In genomic region chr1:33348676-33349080, GRCh38 we compare ENCODE assay signal across 9 cellular contexts. TPM values are rescaled to one million over a fixed set of nuclear protein-coding genes. Genes with fewer than 3 reads are reported as not detected.
A peak's percentile ranks its signal among the peaks of the same experiment; 100 is the strongest.
DNase-seq lines count a peak whose midpoint lies in the region; TF ChIP-seq lines count a peak whose summit lies in the region.
"Had no signal": no experiment of that assay in that cellular context is flagged by ENCODE, and none has a peak within 500 bp of the region (broad histone marks: within the 10 kb centered on the region; RNA-seq: fewer than 3 reads in every experiment).

No MANE protein-coding gene starts in this region.

- H3K27me3 Mint-ChIP-seq in dendritic cell treated with granulocyte-macrophage colony-stimulating factor and Interleukin-4, amounts not matched to agents 40 ng/mL and 50 ng/mL, for 4 days, result no peaks in the 10 kb centered on the region

- no peaks in the 10 kb centered on the region for H3K9me3 Mint-ChIP-seq in dendritic cell treated with granulocyte-macrophage colony-stimulating factor and Interleukin-4, amounts not matched to agents 40 ng/mL and 50 ng/mL, for 4 days

- H3K36me3 ChIP-seq in GM06990 (ENCODE audit: control insufficient read depth, insufficient read depth, low read length), result no peaks in the 10 kb centered on the region
- H3K36me3 ChIP-seq in SJCRH30, result peaks cover 32% of the 10 kb centered on the region
- no peaks in the 10 kb centered on the region for H3K36me3 ChIP-seq in mucosa of rectum (ENCODE audit: control insufficient read depth in 2 of 2, insufficient read depth in 2 of 2, low read length in 2 of 2)
- H3K36me3 ChIP-seq in thymus (ENCODE audit: control insufficient read depth, insufficient read depth), result peaks cover under 1% of the 10 kb centered on the region

- H3K9ac ChIP-seq in mucosa of rectum (ENCODE audit: low read depth in 1 of 2, low read length in 2 of 2), result peak overlapping the region; percentile 82 to 87

- peak overlapping the region; percentile 74 for H3K4me3 ChIP-seq in GM06990 (replicated peaks; ENCODE audit: low read depth, low read length)
- H3K4me3 ChIP-seq in SJCRH30, result peak overlapping the region; percentile 93
- peak overlapping the region; percentile 78 to 80 for H3K4me3 ChIP-seq in mucosa of rectum (ENCODE audit: low read length in 2 of 2)
- H3K4me3 ChIP-seq in thymus (ENCODE audit: low read length), result peak overlapping the region; percentile 88

- peaks cover 24% of the 10 kb centered on the region for H3K36me3 Mint-ChIP-seq in dendritic cell treated with granulocyte-macrophage colony-stimulating factor and Interleukin-4, amounts not matched to agents 40 ng/mL and 50 ng/mL, for 4 days (ENCODE audit: low read depth)

- intact Hi-C loops in dendritic cell treated with granulocyte-macrophage colony-stimulating factor and Interleukin-4, amounts not matched to agents 40 ng/mL and 50 ng/mL, for 4 days (cut with micrococcal nuclease), result no loop called here

- H3K4me1 ChIP-seq in SJCRH30 (peaks cover 36% of the 10 kb centered on the region), mucosa of rectum (ENCODE audit: control insufficient read depth in 2 of 2, insufficient read depth in 2 of 2, low read length in 2 of 2) (peaks cover 26 to 32% of the 10 kb centered on the region in 2 donors), thymus (ENCODE audit: control insufficient read depth, insufficient read depth, low read length) (peaks cover 28% of the 10 kb centered on the region)

- TF ChIP-seq CTCF in GM06990 (IDR thresholded peaks at IDR 0.05; ENCODE audit: insufficient read depth, low read length, poor library complexity, severe bottlenecking), result no peak

- WGBS in thymus, result 3% methylated on average over 11 of the region's 11 CpGs

- H3K9me3 ChIP-seq in SJCRH30 (replicated peaks) (no peaks in the 10 kb centered on the region), mucosa of rectum (ENCODE audit: control insufficient read depth in 2 of 2, low read length in 2 of 2) (no peaks in the 10 kb centered on the region), thymus (ENCODE audit: control insufficient read depth) (no peaks in the 10 kb centered on the region)

- H3K4me3 Mint-ChIP-seq in dendritic cell treated with granulocyte-macrophage colony-stimulating factor and Interleukin-4, amounts not matched to agents 40 ng/mL and 50 ng/mL, for 4 days, result peak overlapping the region; percentile 89

- H3K27me3 ChIP-seq in GM06990 (replicated peaks; ENCODE audit: control insufficient read depth, insufficient read depth, low read length) (no peaks in the 10 kb centered on the region), SJCRH30 (no peaks in the 10 kb centered on the region), mucosa of rectum (ENCODE audit: control insufficient read depth in 2 of 2, insufficient read depth in 2 of 2, low read length in 2 of 2) (no peaks in the 10 kb centered on the region), thymus (ENCODE audit: control insufficient read depth, insufficient read depth) (no peaks in the 10 kb centered on the region)

- peak overlapping the region; percentile 51 for H3K27ac ChIP-seq in SJCRH30
- H3K27ac ChIP-seq in mucosa of rectum (ENCODE audit: low read depth in 2 of 2, low read length in 2 of 2), result peak overlapping the region; percentile 87 to 94
- H3K27ac ChIP-seq in thymus (ENCODE audit: low read depth), result peak overlapping the region; percentile 71

- H3K4me1 Mint-ChIP-seq in dendritic cell treated with granulocyte-macrophage colony-stimulating factor and Interleukin-4, amounts not matched to agents 40 ng/mL and 50 ng/mL, for 4 days (ENCODE audit: low read depth), result peaks cover 39% of the 10 kb centered on the region

- DNase-seq in GM06990 (ENCODE audit: extremely low read depth, insufficient read length) (no peak), SJCRH30 (peak in 1 of 2 experiments; percentile 43), NCI-H1930 (lab: John Stamatoyannopoulos, UW) (no peak), D341Med (ENCODE audit: low spot score) (no peak), medulla oblongata (ENCODE audit: extremely low spot score) (no peak)

- peak overlapping the region; percentile 87 for H3K27ac Mint-ChIP-seq in dendritic cell treated with granulocyte-macrophage colony-stimulating factor and Interleukin-4, amounts not matched to agents 40 ng/mL and 50 ng/mL, for 4 days

RNA-seq across cellular contexts. Expression of gene A3GALT2, which starts 27.8 kb away (rescaled TPM):
- total RNA-seq in SJCRH30 (2014; rRNA removed; shearing (Covaris generic)), result not detected in 2 replicates
- polyA plus RNA-seq in thymus, result not detected
- total RNA-seq: subcutaneous adipose tissue had no signal
